Comparison of ENCODE assay signal across 8 cellular contexts in the genomic region with DNA sequence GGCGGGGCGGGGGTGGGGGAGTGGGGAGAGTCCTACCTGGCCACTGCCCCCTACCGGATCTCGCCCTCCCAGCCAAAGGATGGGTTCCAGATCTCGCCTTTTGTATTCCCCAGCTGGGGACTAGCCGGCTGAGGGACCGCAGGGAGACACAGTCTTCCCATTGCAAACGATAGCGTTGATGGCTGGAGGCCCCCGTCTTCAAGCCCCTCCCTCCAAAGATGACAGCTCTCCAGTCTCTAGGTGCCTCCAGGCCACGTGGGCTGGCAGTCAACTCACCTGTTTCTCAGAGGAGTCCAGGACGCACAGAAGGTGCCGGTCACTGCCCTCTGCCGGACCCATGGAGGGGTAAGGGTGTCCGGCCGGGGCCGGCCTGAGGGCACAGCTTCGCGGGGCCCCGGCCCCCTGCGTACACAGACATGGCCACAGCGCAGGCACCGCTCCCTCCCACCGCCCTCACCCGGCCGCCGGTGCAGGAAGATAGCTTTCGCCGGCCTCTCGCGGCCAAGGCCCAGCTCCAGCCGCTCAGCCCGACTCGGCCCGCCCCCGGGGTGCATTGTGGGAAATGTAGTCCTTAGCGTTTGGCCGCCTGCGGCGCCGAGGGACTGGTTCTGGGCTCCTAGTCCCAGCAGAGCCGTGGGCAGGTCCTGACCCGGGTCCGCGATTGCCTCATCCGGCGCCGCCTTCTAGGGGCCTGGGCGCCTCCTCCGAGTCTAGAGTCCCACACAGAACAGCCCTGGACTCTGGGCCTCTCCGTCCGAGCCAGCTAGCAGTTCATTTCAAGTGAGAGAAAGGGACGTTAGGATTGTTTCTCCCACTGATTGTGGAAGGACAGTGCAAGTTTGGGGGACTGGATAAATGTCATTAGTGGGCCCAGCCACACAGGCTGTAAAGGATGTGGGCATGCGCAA. TPM values are rescaled to one million over a fixed set of nuclear protein-coding genes. Genes with fewer than 3 reads are reported as not detected.
DNase-seq lines count a peak whose midpoint lies in the region; ATAC-seq and TF ChIP-seq lines count a peak whose summit lies in the region.

A gene with protein sequence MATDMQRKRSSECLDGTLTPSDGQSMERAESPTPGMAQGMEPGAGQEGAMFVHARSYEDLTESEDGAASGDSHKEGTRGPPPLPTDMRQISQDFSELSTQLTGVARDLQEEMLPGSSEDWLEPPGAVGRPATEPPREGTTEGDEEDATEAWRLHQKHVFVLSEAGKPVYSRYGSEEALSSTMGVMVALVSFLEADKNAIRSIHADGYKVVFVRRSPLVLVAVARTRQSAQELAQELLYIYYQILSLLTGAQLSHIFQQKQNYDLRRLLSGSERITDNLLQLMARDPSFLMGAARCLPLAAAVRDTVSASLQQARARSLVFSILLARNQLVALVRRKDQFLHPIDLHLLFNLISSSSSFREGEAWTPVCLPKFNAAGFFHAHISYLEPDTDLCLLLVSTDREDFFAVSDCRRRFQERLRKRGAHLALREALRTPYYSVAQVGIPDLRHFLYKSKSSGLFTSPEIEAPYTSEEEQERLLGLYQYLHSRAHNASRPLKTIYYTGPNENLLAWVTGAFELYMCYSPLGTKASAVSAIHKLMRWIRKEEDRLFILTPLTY (minus strand): TSS at position 479 of the 908 bp plus-strand sequence. CDS start 16,465 bp downstream, outside the sequence.

- no peaks in the 10 kb centered on the region for H3K27me3 ChIP-seq in HUES48 (ENCODE audit: control insufficient read depth, insufficient read depth, low read length)

- intact Hi-C loops in OCI-LY7 (cut with micrococcal nuclease; ENCODE audit: unreplicated experiment), result no loop called here

- H3K9me2 ChIP-seq in OCI-LY7 (ENCODE audit: insufficient read depth, low read length), result no peaks in the 10 kb centered on the region

- H3K36me3 ChIP-seq in HUES48 (ENCODE audit: control insufficient read depth, insufficient read depth, low read length) (no peaks in the 10 kb centered on the region), OCI-LY7 (ENCODE audit: insufficient read depth, low read length) (no peaks in the 10 kb centered on the region)

- peak; percentile 81 for DNase-seq in DMS114 treated with DMSO at 0.1 percent for 48 hours (lab: John Stamatoyannopoulos, UW; ENCODE audit: unreplicated experiment)
- DNase-seq in OCI-LY7 (ENCODE audit: low spot score), result peak; percentile 87
- DNase-seq in activated T-cell treated with anti-CD3 and anti-CD28 coated beads for 4 hours, result peak; percentile 82
- no peak for DNase-seq in epithelial cell of prostate (ENCODE audit: low read depth, low spot score)
- DNase-seq in mucosa of gallbladder (ENCODE audit: low spot score), result peak; percentile 95
- peak; percentile 68 to 72 for DNase-seq in stimulated activated CD8-positive, alpha-beta memory T cell treated with anti-CD3 and anti-CD28 coated beads, Interleukin-4, amount 100 ng/mL, for 4 hours (ENCODE audit: low read depth in 2 of 2, low spot score in 1 of 2)

- no peaks in the 10 kb centered on the region for H3K9me3 ChIP-seq in HUES48 (ENCODE audit: control insufficient read depth, insufficient read depth, low read length)
- no peaks in the 10 kb centered on the region for H3K9me3 ChIP-seq in OCI-LY7 (ENCODE audit: low read length)

- H2AFZ ChIP-seq in OCI-LY7 (ENCODE audit: low read length), result peak within 1 kb of the TSS; percentile 96

- peak within 1 kb of the TSS; percentile 79 for H3K4me3 ChIP-seq in HUES48 (ENCODE audit: low read depth, low read length)
- peak within 1 kb of the TSS; percentile 76 for H3K4me3 ChIP-seq in OCI-LY7 (ENCODE audit: low read depth, low read length, poor library complexity, severe bottlenecking)

- H3K4me1 ChIP-seq in HUES48 (ENCODE audit: control insufficient read depth, insufficient read depth, low read length) (peaks cover 16% of the 10 kb centered on the region), OCI-LY7 (ENCODE audit: insufficient read depth, low read length, poor library complexity, severe bottlenecking) (peaks cover 32% of the 10 kb centered on the region)

- TF ChIP-seq CTCF in OCI-LY7 (conservative IDR thresholded peaks at IDR 0.05; ENCODE audit: low read length), result peak; percentile 50

- H3K27ac ChIP-seq in HUES48 (ENCODE audit: low read depth, low read length), result peak within 1 kb of the TSS; percentile 80
- peak within 1 kb of the TSS; percentile 51 for H3K27ac ChIP-seq in OCI-LY7 (ENCODE audit: low read depth, low read length, poor library complexity, severe bottlenecking)
- H3K27ac ChIP-seq in epithelial cell of prostate, result peak within 1 kb of the TSS; percentile 62

- no peaks in the 10 kb centered on the region for H3K79me2 ChIP-seq in OCI-LY7 (ENCODE audit: insufficient read depth, low read depth, low read length)

- 0 out of 2 replicates have a peak within 1 kb of the TSS, but pooled peaks have one; percentile 15 for H3K9ac ChIP-seq in HUES48 (ENCODE audit: low read depth, low read length)

- H4K20me1 ChIP-seq in OCI-LY7 (ENCODE audit: insufficient read depth, low read length), result no peaks in the 10 kb centered on the region

- H3K4me2 ChIP-seq in OCI-LY7 (ENCODE audit: low read length), result peak within 1 kb of the TSS; percentile 89

- BruUV-seq in OCI-LY7 (replicated peaks; lab: Mats Ljungman, UMichigan), result no TSS peak

- ATAC-seq in GM21390 (IDR thresholded peaks at IDR 0.05; ENCODE audit: unreplicated experiment), result peak; percentile 92

- CTCF ChIA-PET in OCI-LY7 (lab: Charles Lee; ENCODE audit: unreplicated experiment), result interaction anchor here (0.6 to 1.4 kb wide), 3 partner anchors 10 to 636 kb away, joined by 5 to 6 read pairs (median 5); partner anchors contain the start of gene RBM6

- POLR2A ChIA-PET in OCI-LY7 (lab: Charles Lee), result interaction anchor here (0.6 to 3.6 kb wide), 5 partner anchors 11 to 1971 kb away, joined by 3 to 32 read pairs (median 4); partner anchors contain the start of gene RBM6

RNA-seq across cellular contexts. Expression of the gene that starts here (rescaled TPM):
- 6.7 and 7.3 TPM in 2 replicates for total RNA-seq in OCI-LY7 (2014; rRNA removed; shearing (Covaris generic))
- total RNA-seq in OCI-LY7 (2022), result 10.4 and 11.3 TPM in 2 replicates
- 9.7 TPM for total RNA-seq in mucosa of gallbladder
